In genomic region chr1:154957258-154957657, GRCh38 we compare ENCODE assay signal across 9 cellular contexts. TPM values are rescaled to one million over a fixed set of nuclear protein-coding genes. Genes with fewer than 3 reads are reported as not detected.
DNase-seq lines count a peak whose midpoint lies in the region; TF ChIP-seq lines count a peak whose summit lies in the region.
"Had no signal": no experiment of that assay in that cellular context is flagged by ENCODE, and none has a peak within 500 bp of the region (broad histone marks: within the 10 kb centered on the region; RNA-seq: fewer than 3 reads in every experiment).

No MANE protein-coding gene starts in this region.

- 59 to 80% methylated on average over 2 to 3 of the region's 7 CpGs for WGBS in mesodermal cell (ENCODE audit: insufficient coverage in 2 of 2), 2 experiments
- 40 to 45% methylated on average over 7 of the region's 7 CpGs for WGBS in thyroid gland, 2 donors

- H3K9me3 Mint-ChIP-seq in activated naive CD4-positive, alpha-beta T cell treated with anti-CD3 and anti-CD28 coated beads, Interleukin-2, amount 10 ng/mL, durations not matched to agents 7 days and 5 days: no peaks in the 10 kb centered on the region

- peak overlapping the region; percentile 89 for H3K27ac ChIP-seq in angular gyrus (ENCODE audit: low read depth, low read length)
- peak overlapping the region; percentile 51 for H3K27ac ChIP-seq in mesodermal cell (ENCODE audit: low read depth, low read length, severe bottlenecking)
- H3K27ac ChIP-seq in thyroid gland: peak overlapping the region; percentile 41 to 83 (median 60)

- peaks cover 75% of the 10 kb centered on the region for H3K4me1 Mint-ChIP-seq in activated naive CD4-positive, alpha-beta T cell treated with anti-CD3 and anti-CD28 coated beads, Interleukin-2, amount 10 ng/mL, durations not matched to agents 7 days and 5 days

- H3K4me3 Mint-ChIP-seq in activated naive CD4-positive, alpha-beta T cell treated with anti-CD3 and anti-CD28 coated beads, Interleukin-2, amount 10 ng/mL, durations not matched to agents 7 days and 5 days: no peak overlapping the region

- H3K27ac Mint-ChIP-seq in activated naive CD4-positive, alpha-beta T cell treated with anti-CD3 and anti-CD28 coated beads, Interleukin-2, amount 10 ng/mL, durations not matched to agents 7 days and 5 days: peak overlapping the region; percentile 11

- no peak for DNase-seq in activated naive CD4-positive, alpha-beta T cell treated with anti-CD3 and anti-CD28 coated beads, Interleukin-2, amount 10 ng/mL, durations not matched to agents 7 days and 5 days
- DNase-seq in activated naive CD4-positive, alpha-beta T cell treated with Interleukin-2 at 50 U/mL for 16 hours: no peak
- DNase-seq in thyroid gland (no peak), NK-92 (lab: John Stamatoyannopoulos, UW; ENCODE audit: unreplicated experiment) (no peak), GM10266 (ENCODE audit: extremely low spot score) (no peak), NCI-H128 (lab: John Stamatoyannopoulos, UW; ENCODE audit: unreplicated experiment) (no peak)

- no peaks in the 10 kb centered on the region for H3K9me3 ChIP-seq in mesodermal cell (ENCODE audit: control insufficient read depth, low read length)
- H3K9me3 ChIP-seq in thyroid gland: no peaks in the 10 kb centered on the region
- H3K9me3 ChIP-seq: HAP-1 had no signal

- H3K4me3 ChIP-seq in mesodermal cell (ENCODE audit: extremely low read depth, insufficient read depth, low read length, poor library complexity, severe bottlenecking) (no peak overlapping the region), thyroid gland (replicated peaks in 1 of 3) (no peak overlapping the region)
- H3K4me3 ChIP-seq: HAP-1 had no signal

- peaks cover 43% of the 10 kb centered on the region for H3K36me3 Mint-ChIP-seq in activated naive CD4-positive, alpha-beta T cell treated with anti-CD3 and anti-CD28 coated beads, Interleukin-2, amount 10 ng/mL, durations not matched to agents 7 days and 5 days

- CTCF ChIA-PET in activated naive CD4-positive, alpha-beta T cell treated with anti-CD3 and anti-CD28 coated beads, Interleukin-2, amount 10 ng/mL, durations not matched to agents 7 days and 5 days (lab: Charles Lee): no interaction called here

- H3K36me3 ChIP-seq in mesodermal cell (ENCODE audit: control insufficient read depth, insufficient read depth, low read length) (peaks cover 28% of the 10 kb centered on the region), thyroid gland (peaks cover 0 to 4% of the 10 kb centered on the region in 2 donors)

- H3K27me3 ChIP-seq in thyroid gland: no peaks in the 10 kb centered on the region

- TF ChIP-seq CTCF in thyroid gland (IDR thresholded peaks at IDR 0.05): no peak
- TF ChIP-seq CTCF in GM10266 (IDR thresholded peaks at IDR 0.05; ENCODE audit: control insufficient read depth, insufficient read depth, low read depth, missing control alignments): no peak

- peaks cover 37% of the 10 kb centered on the region for H3K4me1 ChIP-seq in mesodermal cell (ENCODE audit: control insufficient read depth, insufficient read depth, low read length, poor library complexity, severe bottlenecking)
- H3K4me1 ChIP-seq in thyroid gland: peaks cover 63 to 69% of the 10 kb centered on the region in 2 donors

- H3K27me3 Mint-ChIP-seq in activated naive CD4-positive, alpha-beta T cell treated with anti-CD3 and anti-CD28 coated beads, Interleukin-2, amount 10 ng/mL, durations not matched to agents 7 days and 5 days: no peaks in the 10 kb centered on the region

- TF ChIP-seq POLR2A in thyroid gland (IDR thresholded peaks at IDR 0.05): no peak

- intact Hi-C loops in thyroid gland (cut with DNase I): no loop called here

RNA-seq across cellular contexts. Expression of gene PBXIP1, which starts 1.4 kb away (rescaled TPM):
- 62.4 TPM for polyA plus RNA-seq in mesodermal cell (2013, experiment 1 of 2)
- polyA plus RNA-seq in mesodermal cell (2013, experiment 2 of 2): 52.6 TPM
- total RNA-seq in thyroid gland: 100 to 1,000 TPM; 139 to 205 (median 181) TPM

RNA-seq across cellular contexts. Expression of gene PYGO2, which starts 4.3 kb away (rescaled TPM):
- polyA plus RNA-seq in mesodermal cell (2013, experiment 1 of 2): 24.8 TPM
- polyA plus RNA-seq in mesodermal cell (2013, experiment 2 of 2): 21.1 TPM
- total RNA-seq in thyroid gland: 10 to 100 TPM; 28.6 to 48.3 (median 42.9) TPM

RNA-seq across cellular contexts. Expression of gene SHC1, which starts 13.3 kb away (rescaled TPM):
- polyA plus RNA-seq in mesodermal cell (2013, experiment 1 of 2): 288 TPM
- polyA plus RNA-seq in mesodermal cell (2013, experiment 2 of 2): 227 TPM
- 100 to 1,000 TPM; 108 to 168 (median 123) TPM for total RNA-seq in thyroid gland

RNA-seq across cellular contexts. Expression of gene CKS1B, which starts 17.2 kb away (rescaled TPM):
- 298 TPM for polyA plus RNA-seq in mesodermal cell (2013, experiment 1 of 2)
- 280 TPM for polyA plus RNA-seq in mesodermal cell (2013, experiment 2 of 2)
- total RNA-seq in thyroid gland: 10 to 100 TPM; 14.3 to 29.5 (median 22.6) TPM

RNA-seq across cellular contexts. Expression of gene PMVK, which starts 20.7 kb away (rescaled TPM):
- polyA plus RNA-seq in mesodermal cell (2013, experiment 1 of 2): 16.2 TPM
- 13.7 TPM for polyA plus RNA-seq in mesodermal cell (2013, experiment 2 of 2)
- total RNA-seq in thyroid gland: 10 to 100 TPM; 15.0 to 28.2 (median 21.2) TPM
